In genomic region chr1:41109316-41110263, GRCh38 we compare ENCODE assay signal across 8 cellular contexts.
DNase-seq lines count a peak whose midpoint lies in the region; ATAC-seq and TF ChIP-seq lines count a peak whose summit lies in the region.

No MANE protein-coding gene starts in this region.

- no peak overlapping the region for H4K91ac ChIP-seq in neuronal stem cell (ENCODE audit: low read depth, low read length, poor library complexity)

- no peaks in the 10 kb centered on the region for H3K79me2 ChIP-seq in parathyroid adenoma

- H3K4ac ChIP-seq in neuronal stem cell (ENCODE audit: low read length): no peak overlapping the region

- H3K4me2 ChIP-seq in parathyroid adenoma (ENCODE audit: low read length): peak overlapping the region; percentile 9
- H3K4me2 ChIP-seq in neuronal stem cell (ENCODE audit: insufficient read depth, low read length, poor library complexity, severe bottlenecking): no peak overlapping the region

- H2BK15ac ChIP-seq in neuronal stem cell (ENCODE audit: low read length): no peak overlapping the region

- H2AFZ ChIP-seq in parathyroid adenoma (no peak overlapping the region), neuronal stem cell (ENCODE audit: low read length) (no peak overlapping the region)

- peak; percentile 74 for DNase-seq in GM03348 (ENCODE audit: low spot score)
- peak; percentile 23 for DNase-seq in SK-MEL-5 (ENCODE audit: low read depth, low spot score)
- peak; percentile 96 for DNase-seq in fibroblast of villous mesenchyme (ENCODE audit: low read depth)
- no peak for DNase-seq in NCI-H524 treated with DMSO at 0.1 percent for 48 hours (lab: John Stamatoyannopoulos, UW)
- no peak for DNase-seq in neuronal stem cell (ENCODE audit: low spot score)
- DNase-seq in H7: no peak

- in situ Hi-C loops in SK-MEL-5 (cut with HindIII; ENCODE audit: low pct_unique_long_range_greater_than_20kb, low sequenced_read_pairs): no loop called here

- H3K36me3 ChIP-seq in parathyroid adenoma (ENCODE audit: control insufficient read depth, insufficient read depth, low read length) (no peaks in the 10 kb centered on the region), neuronal stem cell (replicated peaks in 1 of 2; ENCODE audit: control insufficient read depth in 2 of 2, insufficient read depth in 2 of 2, low read length in 2 of 2) (peaks cover 2 to 67% of the 10 kb centered on the region in 2 donors), H7 (replicated peaks; ENCODE audit: control insufficient read depth, insufficient read depth, low read length) (no peaks in the 10 kb centered on the region; the same call in 1 of the 2 replicates)

- no peak overlapping the region for H3K14ac ChIP-seq in neuronal stem cell (ENCODE audit: low read length)

- TF ChIP-seq CTCF in fibroblast of villous mesenchyme (IDR thresholded peaks at IDR 0.05; ENCODE audit: insufficient read depth, low read depth, low read length) (no peak), parathyroid adenoma (IDR thresholded peaks at IDR 0.05) (no peak)

- H2BK12ac ChIP-seq in neuronal stem cell (ENCODE audit: low read length): no peak overlapping the region

- H3K27me3 ChIP-seq in parathyroid adenoma (ENCODE audit: control insufficient read depth, insufficient read depth, low read length): no peaks in the 10 kb centered on the region
- H3K27me3 ChIP-seq in neuronal stem cell (ENCODE audit: control insufficient read depth in 3 of 3, insufficient read depth in 3 of 3, low read depth in 1 of 3, low read length in 3 of 3): no peaks in the 10 kb centered on the region
- no peaks in the 10 kb centered on the region for H3K27me3 ChIP-seq in H7 (ENCODE audit: control insufficient read depth, insufficient read depth, low read length)

- no peak for ATAC-seq in HG03139 (IDR thresholded peaks at IDR 0.05; ENCODE audit: unreplicated experiment)

- H3K27ac ChIP-seq in parathyroid adenoma (peak overlapping the region; percentile 53), neuronal stem cell (replicated peaks; ENCODE audit: low read length) (no peak overlapping the region)

- H2BK5ac ChIP-seq in neuronal stem cell (ENCODE audit: low read length): no peak overlapping the region

- H2BK120ac ChIP-seq in neuronal stem cell (ENCODE audit: low read depth, low read length): no peak overlapping the region

- H4K8ac ChIP-seq in neuronal stem cell (ENCODE audit: low read depth, low read length): no peak overlapping the region

- no peaks in the 10 kb centered on the region for H3K9me3 ChIP-seq in parathyroid adenoma (ENCODE audit: control insufficient read depth, low read length)
- no peaks in the 10 kb centered on the region for H3K9me3 ChIP-seq in neuronal stem cell (replicated peaks in 1 of 2; ENCODE audit: control insufficient read depth in 2 of 2, insufficient read depth in 1 of 2, low read depth in 1 of 2, low read length in 2 of 2)

- no peaks in the 10 kb centered on the region for H3K79me1 ChIP-seq in neuronal stem cell (ENCODE audit: low read depth, low read length)

- H2AK5ac ChIP-seq in neuronal stem cell (ENCODE audit: low read depth, low read length): no peak overlapping the region

- H3K4me3 ChIP-seq in fibroblast of villous mesenchyme (ENCODE audit: low read depth, low read length) (peak overlapping the region; percentile 34), parathyroid adenoma (ENCODE audit: low read depth, low read length) (no peak overlapping the region), neuronal stem cell (ENCODE audit: low read length in 2 of 2) (no peak overlapping the region), H7 (ENCODE audit: insufficient read depth, low read depth, low read length) (no peak overlapping the region)

- WGBS in neuronal stem cell (ENCODE audit: extremely low coverage in 2 of 2, insufficient read length in 2 of 2, insufficient replicate concordance in 1 of 2), 2 donors: no CpG with 5 or more reads among the region's 4 CpGs

- H3K9ac ChIP-seq in parathyroid adenoma (no peak overlapping the region), neuronal stem cell (ENCODE audit: low read depth, low read length, poor library complexity) (no peak overlapping the region)

- no peak overlapping the region for H3K18ac ChIP-seq in neuronal stem cell (ENCODE audit: low read length)

- H3K23ac ChIP-seq in neuronal stem cell (ENCODE audit: low read depth, low read length, poor library complexity): no peak overlapping the region

- peaks cover 3% of the 10 kb centered on the region for H3K4me1 ChIP-seq in parathyroid adenoma
- H3K4me1 ChIP-seq in neuronal stem cell (ENCODE audit: control insufficient read depth in 2 of 2, insufficient read depth in 1 of 2, low read depth in 1 of 2, low read length in 2 of 2): no peaks in the 10 kb centered on the region

Comparison
In these comparisons a context has a peak if more than half of its experiments do, and no peak if none do; other contexts are left out.
1. DNase-seq: peak in GM03348 (single experiment), SK-MEL-5 (single experiment) and fibroblast of villous mesenchyme (single experiment); none in NCI-H524 treated with DMSO at 0.1 percent for 48 hours (single experiment), neuronal stem cell (single experiment) and H7 (single experiment).